Comparison of ENCODE assay signal across 7 cellular contexts in genomic region chr20:25237610-25238318, GRCh38. TPM values are rescaled to one million over a fixed set of nuclear protein-coding genes. Genes with fewer than 3 reads are reported as not detected.
DNase-seq lines count a peak whose midpoint lies in the region; ATAC-seq and TF ChIP-seq lines count a peak whose summit lies in the region.

No MANE protein-coding gene starts in this region.

- peak overlapping the region; percentile 65 for H3K4me3 Mint-ChIP-seq in activated CD8-positive, alpha-beta T cell treated with anti-CD3 and anti-CD28 coated beads for 36 hours

- H3K27ac Mint-ChIP-seq in activated CD8-positive, alpha-beta T cell treated with anti-CD3 and anti-CD28 coated beads for 36 hours, result peak overlapping the region; percentile 95

- CTCF ChIA-PET in activated CD8-positive, alpha-beta T cell treated with anti-CD3 and anti-CD28 coated beads for 36 hours (lab: Charles Lee), result no interaction called here

- no peaks in the 10 kb centered on the region for H3K36me3 Mint-ChIP-seq in activated CD8-positive, alpha-beta T cell treated with anti-CD3 and anti-CD28 coated beads for 36 hours (ENCODE audit: low read depth)

- H3K9me3 Mint-ChIP-seq in activated CD8-positive, alpha-beta T cell treated with anti-CD3 and anti-CD28 coated beads for 36 hours, result no peaks in the 10 kb centered on the region

- DNase-seq in Kasumi-1 (lab: John Stamatoyannopoulos, UW), result peak; percentile 97 to 98
- DNase-seq in activated CD8-positive, alpha-beta T cell treated with anti-CD3 and anti-CD28 coated beads for 36 hours, result peak; percentile 84
- peak; percentile 100 for DNase-seq in fibroblast of mammary gland (ENCODE audit: low read depth)
- peak; percentile 88 for DNase-seq in pulmonary artery endothelial cell (ENCODE audit: low read depth, low spot score)
- DNase-seq in retina, result no peak
- DNase-seq in NCI-H187 (lab: John Stamatoyannopoulos, UW), result no peak

- POLR2A ChIA-PET in activated CD8-positive, alpha-beta T cell treated with anti-CD3 and anti-CD28 coated beads for 36 hours (lab: Charles Lee), result interaction anchor here (0.9 to 1.0 kb wide), 2 partner anchors 11 to 14 kb away, joined by 3 to 5 read pairs; no protein-coding TSS in a partner anchor

- peak; percentile 74 for ATAC-seq in GM18870 (IDR thresholded peaks at IDR 0.05; ENCODE audit: unreplicated experiment)
- ATAC-seq in activated CD8-positive, alpha-beta T cell treated with anti-CD3 and anti-CD28 coated beads for 36 hours, result peak; percentile 97

- H3K4me3 ChIP-seq in fibroblast of mammary gland (ENCODE audit: control insufficient read depth, low read depth, low read length), result no peak overlapping the region

- intact Hi-C loops in activated CD8-positive, alpha-beta T cell treated with anti-CD3 and anti-CD28 coated beads for 36 hours (cut with micrococcal nuclease), result no loop called here

- no peak for TF ChIP-seq CTCF in activated CD8-positive, alpha-beta T cell treated with anti-CD3 and anti-CD28 coated beads for 36 hours (IDR thresholded peaks at IDR 0.05)
- TF ChIP-seq CTCF in fibroblast of mammary gland (conservative IDR thresholded peaks at IDR 0.05; ENCODE audit: control insufficient read depth, insufficient read depth, low read depth, low read length), result no peak

- H3K27me3 Mint-ChIP-seq in activated CD8-positive, alpha-beta T cell treated with anti-CD3 and anti-CD28 coated beads for 36 hours, result peaks cover 18% of the 10 kb centered on the region

- H3K4me1 Mint-ChIP-seq in activated CD8-positive, alpha-beta T cell treated with anti-CD3 and anti-CD28 coated beads for 36 hours (ENCODE audit: low read depth), result peaks cover 31% of the 10 kb centered on the region

RNA-seq across cellular contexts. Expression of gene PYGB, which starts 10.1 kb away (rescaled TPM):
- 10 to 100 TPM; 26.1 to 26.5 TPM for total RNA-seq in activated CD8-positive, alpha-beta T cell treated with anti-CD3 and anti-CD28 coated beads for 36 hours
- 107 and 111 TPM in 2 replicates for total RNA-seq in pulmonary artery endothelial cell

RNA-seq across cellular contexts. Expression of gene ENTPD6, which starts 42.3 kb away (rescaled TPM):
- total RNA-seq in activated CD8-positive, alpha-beta T cell treated with anti-CD3 and anti-CD28 coated beads for 36 hours, result 10 to 100 TPM; 39.4 to 42.8 TPM
- total RNA-seq in pulmonary artery endothelial cell, result 56.3 and 68.0 TPM in 2 replicates

Comparison
In these comparisons a context has a peak if more than half of its experiments do, and no peak if none do; other contexts are left out.
1. DNase-seq: peak in Kasumi-1 (2 of 2), activated CD8-positive, alpha-beta T cell treated with anti-CD3 and anti-CD28 coated beads for 36 hours (single experiment), fibroblast of mammary gland (single experiment) and pulmonary artery endothelial cell (single experiment); none in retina (single experiment) and NCI-H187 (0 of 2).